In genomic region chr22:26172389-26172990, GRCh38 we compare ENCODE assay signal across 8 cellular contexts. TPM values are rescaled to one million over a fixed set of nuclear protein-coding genes. Genes with fewer than 3 reads are reported as not detected.
DNase-seq lines count a peak whose midpoint lies in the region; ATAC-seq and TF ChIP-seq lines count a peak whose summit lies in the region.

No MANE protein-coding gene starts in this region.

- POLR2A ChIA-PET in AG04449 (lab: Yijun Ruan, JAX), result no interaction called here
- POLR2A ChIA-PET in WTC11 (lab: Charles Lee), result no interaction called here

- DNase-seq in AG04449 (ENCODE audit: low read depth, low spot score) (no peak), GM04504 (ENCODE audit: low read depth) (peak; percentile 3), NCI-H2029 (lab: John Stamatoyannopoulos, UW) (peak; percentile 54), WTC11 (ENCODE audit: low spot score) (peak; percentile 76), glutamatergic neuron (peak; percentile 79), NCI-H187 treated with DMSO at 0.1 percent for 48 hours (lab: John Stamatoyannopoulos, UW) (no peak), NCI-H1048 (lab: John Stamatoyannopoulos, UW) (no peak)
- DNase-seq in stimulated activated CD4-positive, alpha-beta T cell treated with anti-CD3 and anti-CD28 coated beads, Interleukin-12 subunit alpha, Interleukin-12 subunit beta, amount 100 ng/mL, for 48 hours (ENCODE audit: low read depth in 2 of 3, low spot score in 1 of 3), result peak in 2 of 3 donors; percentile 20 to 30

- H3K9me3 Mint-ChIP-seq in WTC11 (no peaks in the 10 kb centered on the region), glutamatergic neuron (ENCODE audit: unreplicated experiment) (peaks cover 11% of the 10 kb centered on the region)

- H3K27me3 Mint-ChIP-seq in WTC11 (ENCODE audit: low read depth), result peaks cover 55% of the 10 kb centered on the region
- H3K27me3 Mint-ChIP-seq in glutamatergic neuron (ENCODE audit: unreplicated experiment), result peaks cover 11% of the 10 kb centered on the region

- H3K27ac Mint-ChIP-seq in WTC11, result no peak overlapping the region
- H3K27ac Mint-ChIP-seq in glutamatergic neuron (ENCODE audit: unreplicated experiment), result no peak overlapping the region

- H3K4me3 Mint-ChIP-seq in WTC11 (no peak overlapping the region), glutamatergic neuron (ENCODE audit: unreplicated experiment) (peak overlapping the region; percentile 31)

- CTCF ChIA-PET in AG04449 (lab: Yijun Ruan, JAX), result interaction anchor here (0.5 to 7.6 kb wide), 33 partner anchors 9 to 194 kb away, joined by 3 to 74 read pairs (median 4); no protein-coding TSS in a partner anchor
- CTCF ChIA-PET in WTC11 (lab: Charles Lee), result interaction anchor here (0.5 to 5.6 kb wide), 111 partner anchors 9 to 549 kb away, joined by 3 to 150 read pairs (median 4); no protein-coding TSS in a partner anchor

- TF ChIP-seq CTCF in AG04449 (IDR thresholded peaks at IDR 0.05; ENCODE audit: insufficient read depth, low read length, missing control alignments) (peak; percentile 69), WTC11 (IDR thresholded peaks at IDR 0.05) (peak; percentile 67), glutamatergic neuron (IDR thresholded peaks at IDR 0.05; ENCODE audit: partially characterized antibody, unreplicated experiment) (peak; percentile 87)

- ATAC-seq in WTC11, result peak; percentile 44

- H3K36me3 Mint-ChIP-seq in WTC11 (no peaks in the 10 kb centered on the region), glutamatergic neuron (ENCODE audit: unreplicated experiment) (no peaks in the 10 kb centered on the region)

- H3K4me1 Mint-ChIP-seq in WTC11 (peaks cover 34% of the 10 kb centered on the region), glutamatergic neuron (ENCODE audit: low read depth, unreplicated experiment) (peaks cover 30% of the 10 kb centered on the region)

- H3K4me3 ChIP-seq in AG04449 (ENCODE audit: low read depth, low read length), result no peak overlapping the region

TF ChIP-seq in WTC11, 78 proteins besides CTCF, POLR2A, EP300 and RAD21:
- TF ChIP-seq RELA (CRISPR knock-in tag; IDR thresholded peaks at IDR 0.05; ENCODE audit: borderline replicate concordance), result no peak
- TF ChIP-seq AR (CRISPR knock-in tag; IDR thresholded peaks at IDR 0.05), result no peak
- no peak for TF ChIP-seq MYBL2 (CRISPR knock-in tag; IDR thresholded peaks at IDR 0.05)
- no peak for TF ChIP-seq USF1 (CRISPR knock-in tag; IDR thresholded peaks at IDR 0.05)
- no peak for TF ChIP-seq FOXJ3 (CRISPR knock-in tag; IDR thresholded peaks at IDR 0.05; ENCODE audit: borderline replicate concordance)
- TF ChIP-seq, protein P1, sequence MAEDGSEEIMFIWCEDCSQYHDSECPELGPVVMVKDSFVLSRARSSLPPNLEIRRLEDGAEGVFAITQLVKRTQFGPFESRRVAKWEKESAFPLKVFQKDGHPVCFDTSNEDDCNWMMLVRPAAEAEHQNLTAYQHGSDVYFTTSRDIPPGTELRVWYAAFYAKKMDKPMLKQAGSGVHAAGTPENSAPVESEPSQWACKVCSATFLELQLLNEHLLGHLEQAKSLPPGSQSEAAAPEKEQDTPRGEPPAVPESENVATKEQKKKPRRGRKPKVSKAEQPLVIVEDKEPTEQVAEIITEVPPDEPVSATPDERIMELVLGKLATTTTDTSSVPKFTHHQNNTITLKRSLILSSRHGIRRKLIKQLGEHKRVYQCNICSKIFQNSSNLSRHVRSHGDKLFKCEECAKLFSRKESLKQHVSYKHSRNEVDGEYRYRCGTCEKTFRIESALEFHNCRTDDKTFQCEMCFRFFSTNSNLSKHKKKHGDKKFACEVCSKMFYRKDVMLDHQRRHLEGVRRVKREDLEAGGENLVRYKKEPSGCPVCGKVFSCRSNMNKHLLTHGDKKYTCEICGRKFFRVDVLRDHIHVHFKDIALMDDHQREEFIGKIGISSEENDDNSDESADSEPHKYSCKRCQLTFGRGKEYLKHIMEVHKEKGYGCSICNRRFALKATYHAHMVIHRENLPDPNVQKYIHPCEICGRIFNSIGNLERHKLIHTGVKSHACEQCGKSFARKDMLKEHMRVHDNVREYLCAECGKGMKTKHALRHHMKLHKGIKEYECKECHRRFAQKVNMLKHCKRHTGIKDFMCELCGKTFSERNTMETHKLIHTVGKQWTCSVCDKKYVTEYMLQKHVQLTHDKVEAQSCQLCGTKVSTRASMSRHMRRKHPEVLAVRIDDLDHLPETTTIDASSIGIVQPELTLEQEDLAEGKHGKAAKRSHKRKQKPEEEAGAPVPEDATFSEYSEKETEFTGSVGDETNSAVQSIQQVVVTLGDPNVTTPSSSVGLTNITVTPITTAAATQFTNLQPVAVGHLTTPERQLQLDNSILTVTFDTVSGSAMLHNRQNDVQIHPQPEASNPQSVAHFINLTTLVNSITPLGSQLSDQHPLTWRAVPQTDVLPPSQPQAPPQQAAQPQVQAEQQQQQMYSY (CRISPR knock-in tag; IDR thresholded peaks at IDR 0.05), result no peak
- TF ChIP-seq, protein P2, sequence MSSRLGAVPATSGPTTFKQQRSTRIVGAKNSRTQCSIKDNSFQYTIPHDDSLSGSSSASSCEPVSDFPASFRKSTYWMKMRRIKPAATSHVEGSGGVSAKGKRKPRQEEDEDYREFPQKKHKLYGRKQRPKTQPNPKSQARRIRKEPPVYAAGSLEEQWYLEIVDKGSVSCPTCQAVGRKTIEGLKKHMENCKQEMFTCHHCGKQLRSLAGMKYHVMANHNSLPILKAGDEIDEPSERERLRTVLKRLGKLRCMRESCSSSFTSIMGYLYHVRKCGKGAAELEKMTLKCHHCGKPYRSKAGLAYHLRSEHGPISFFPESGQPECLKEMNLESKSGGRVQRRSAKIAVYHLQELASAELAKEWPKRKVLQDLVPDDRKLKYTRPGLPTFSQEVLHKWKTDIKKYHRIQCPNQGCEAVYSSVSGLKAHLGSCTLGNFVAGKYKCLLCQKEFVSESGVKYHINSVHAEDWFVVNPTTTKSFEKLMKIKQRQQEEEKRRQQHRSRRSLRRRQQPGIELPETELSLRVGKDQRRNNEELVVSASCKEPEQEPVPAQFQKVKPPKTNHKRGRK (CRISPR knock-in tag; IDR thresholded peaks at IDR 0.05; ENCODE audit: borderline replicate concordance), result no peak
- TF ChIP-seq ELF4 (CRISPR knock-in tag; IDR thresholded peaks at IDR 0.05; ENCODE audit: low read depth), result no peak

RNA-seq across cellular contexts. Expression of gene SEZ6L, which starts 3.2 kb away (rescaled TPM):
- total RNA-seq in WTC11 (2021) (0.57 to 1.1 TPM (median 0.57 TPM) in 3 replicates), glutamatergic neuron (ENCODE audit: unreplicated experiment) (109 TPM)

Comparison
In these comparisons a context has a peak if more than half of its experiments do, and no peak if none do; other contexts are left out.
1. DNase-seq: peak in GM04504 (single experiment), NCI-H2029 (single experiment), WTC11 (single experiment), glutamatergic neuron (single experiment) and stimulated activated CD4-positive, alpha-beta T cell treated with anti-CD3 and anti-CD28 coated beads, Interleukin-12 subunit alpha, Interleukin-12 subunit beta, amount 100 ng/mL, for 48 hours (2 of 3); none in AG04449 (single experiment), NCI-H187 treated with DMSO at 0.1 percent for 48 hours (single experiment) and NCI-H1048 (single experiment).
2. RNA of gene SEZ6L, which starts 3.2 kb away (total RNA-seq): 109 TPM in glutamatergic neuron (single experiment); 0.57 to 1.1 TPM in WTC11; every median in the first group is over 10 times any median in the second.
3. Peak in every context shown above with its lines, with median percentiles within 50 percentile points of each other: CTCF ChIP-seq.